ENCODE assay signal across 1 cellular context in the genomic region with DNA sequence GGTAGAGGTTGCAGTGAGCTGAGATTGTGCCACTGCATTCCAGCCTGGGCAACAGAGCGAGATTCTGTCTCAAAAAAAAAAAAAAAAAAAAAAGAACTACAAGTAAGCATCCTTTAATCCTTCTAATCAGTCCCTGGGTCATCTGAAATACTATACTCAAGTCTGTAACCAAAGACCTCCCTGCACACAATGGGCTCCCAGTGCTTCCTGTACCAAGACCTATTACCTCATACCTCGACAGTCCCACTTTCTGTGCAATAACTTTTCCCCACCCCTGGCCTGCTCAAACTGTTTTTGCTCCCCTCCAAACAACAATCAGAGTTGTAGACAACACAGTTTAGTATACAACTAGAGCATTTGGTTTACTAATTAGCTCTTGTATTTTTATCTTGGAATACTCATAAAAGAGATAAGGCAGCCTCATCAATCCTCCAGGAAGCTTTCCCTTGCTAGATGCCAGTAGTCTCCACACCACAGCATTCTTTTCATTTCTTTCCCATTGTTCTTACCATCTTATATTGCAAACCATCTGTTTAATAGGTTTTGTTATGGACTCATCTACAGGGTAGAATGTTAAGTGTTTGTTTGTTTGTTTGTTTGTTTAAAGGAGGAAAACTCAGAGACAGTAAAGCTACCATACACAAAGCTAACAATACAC.
TF ChIP-seq lines count a peak whose summit lies in the region.

No MANE protein-coding gene starts in this region.

TF ChIP-seq in HEK293, 187 proteins besides CTCF, POLR2A, EP300 and RAD21 (continued from another document):
- TF ChIP-seq ZNF19 (tag by site-specific recombination; IDR thresholded peaks at IDR 0.05; ENCODE audit: low read depth) (no peak), ZBTB17 (tag by site-specific recombination; IDR thresholded peaks at IDR 0.05) (peak; percentile 66), ZNF571 (tag by site-specific recombination; IDR thresholded peaks at IDR 0.05) (no peak), ZNF248 (tag by site-specific recombination; IDR thresholded peaks at IDR 0.05) (no peak), ZFP69B (tag by site-specific recombination; IDR thresholded peaks at IDR 0.05) (no peak), ZNF677 (tag by site-specific recombination; IDR thresholded peaks at IDR 0.05) (no peak), ZFP3 (tag by site-specific recombination; IDR thresholded peaks at IDR 0.05; ENCODE audit: low read depth) (no peak), ZNF324 (tag by site-specific recombination; IDR thresholded peaks at IDR 0.05) (no peak), OSR2 (tag by site-specific recombination; IDR thresholded peaks at IDR 0.05) (peak; percentile 43; the same call in 1 of the 2 replicates), ZNF596 (tag by site-specific recombination; IDR thresholded peaks at IDR 0.05) (no peak), KLF1 (tag by site-specific recombination; IDR thresholded peaks at IDR 0.05) (no peak), ZNF747 (tag by site-specific recombination; IDR thresholded peaks at IDR 0.05) (no peak), ZNF791 (tag by site-specific recombination; IDR thresholded peaks at IDR 0.05) (no peak), ZBTB8A (tag by site-specific recombination; IDR thresholded peaks at IDR 0.05) (no peak), ZNF132 (tag by site-specific recombination; IDR thresholded peaks at IDR 0.05; ENCODE audit: borderline replicate concordance) (no peak), KLF8 (tag by site-specific recombination; IDR thresholded peaks at IDR 0.05) (no peak), GLI4 (tag by site-specific recombination; IDR thresholded peaks at IDR 0.05) (no peak), KLF16 (tag by site-specific recombination; IDR thresholded peaks at IDR 0.05) (no peak), KLF9 (tag by site-specific recombination; IDR thresholded peaks at IDR 0.05; ENCODE audit: low read depth) (no peak)
- TF ChIP-seq, protein P1, sequence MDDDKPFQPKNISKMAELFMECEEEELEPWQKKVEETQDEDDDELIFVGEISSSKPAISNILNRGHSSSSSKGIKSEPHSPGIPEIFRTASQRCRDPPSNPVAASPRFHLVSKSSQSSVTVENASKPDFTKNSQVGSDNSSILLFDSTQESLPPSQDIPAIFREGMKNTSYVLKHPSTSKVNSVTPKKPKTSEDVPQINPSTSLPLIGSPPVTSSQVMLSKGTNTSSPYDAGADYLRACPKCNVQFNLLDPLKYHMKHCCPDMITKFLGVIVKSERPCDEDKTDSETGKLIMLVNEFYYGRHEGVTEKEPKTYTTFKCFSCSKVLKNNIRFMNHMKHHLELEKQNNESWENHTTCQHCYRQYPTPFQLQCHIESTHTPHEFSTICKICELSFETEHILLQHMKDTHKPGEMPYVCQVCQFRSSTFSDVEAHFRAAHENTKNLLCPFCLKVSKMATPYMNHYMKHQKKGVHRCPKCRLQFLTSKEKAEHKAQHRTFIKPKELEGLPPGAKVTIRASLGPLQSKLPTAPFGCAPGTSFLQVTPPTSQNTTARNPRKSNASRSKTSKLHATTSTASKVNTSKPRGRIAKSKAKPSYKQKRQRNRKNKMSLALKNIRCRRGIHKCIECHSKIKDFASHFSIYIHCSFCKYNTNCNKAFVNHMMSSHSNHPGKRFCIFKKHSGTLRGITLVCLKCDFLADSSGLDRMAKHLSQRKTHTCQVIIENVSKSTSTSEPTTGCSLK (tag by site-specific recombination; IDR thresholded peaks at IDR 0.05): no peak
- TF ChIP-seq, protein P2, sequence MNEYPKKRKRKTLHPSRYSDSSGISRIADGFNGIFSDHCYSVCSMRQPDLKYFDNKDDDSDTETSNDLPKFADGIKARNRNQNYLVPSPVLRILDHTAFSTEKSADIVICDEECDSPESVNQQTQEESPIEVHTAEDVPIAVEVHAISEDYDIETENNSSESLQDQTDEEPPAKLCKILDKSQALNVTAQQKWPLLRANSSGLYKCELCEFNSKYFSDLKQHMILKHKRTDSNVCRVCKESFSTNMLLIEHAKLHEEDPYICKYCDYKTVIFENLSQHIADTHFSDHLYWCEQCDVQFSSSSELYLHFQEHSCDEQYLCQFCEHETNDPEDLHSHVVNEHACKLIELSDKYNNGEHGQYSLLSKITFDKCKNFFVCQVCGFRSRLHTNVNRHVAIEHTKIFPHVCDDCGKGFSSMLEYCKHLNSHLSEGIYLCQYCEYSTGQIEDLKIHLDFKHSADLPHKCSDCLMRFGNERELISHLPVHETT (tag by site-specific recombination; IDR thresholded peaks at IDR 0.05): no peak
- TF ChIP-seq, protein P3, sequence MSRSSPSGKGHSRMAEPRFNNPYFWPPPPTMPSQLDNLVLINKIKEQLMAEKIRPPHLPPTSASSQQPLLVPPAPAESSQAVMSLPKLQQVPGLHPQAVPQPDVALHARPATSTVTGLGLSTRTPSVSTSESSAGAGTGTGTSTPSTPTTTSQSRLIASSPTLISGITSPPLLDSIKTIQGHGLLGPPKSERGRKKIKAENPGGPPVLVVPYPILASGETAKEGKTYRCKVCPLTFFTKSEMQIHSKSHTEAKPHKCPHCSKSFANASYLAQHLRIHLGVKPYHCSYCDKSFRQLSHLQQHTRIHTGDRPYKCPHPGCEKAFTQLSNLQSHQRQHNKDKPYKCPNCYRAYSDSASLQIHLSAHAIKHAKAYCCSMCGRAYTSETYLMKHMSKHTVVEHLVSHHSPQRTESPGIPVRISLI (tag by site-specific recombination; IDR thresholded peaks at IDR 0.05): peak; percentile 63; the same call in 1 of the 2 replicates
- TF ChIP-seq, protein P4, sequence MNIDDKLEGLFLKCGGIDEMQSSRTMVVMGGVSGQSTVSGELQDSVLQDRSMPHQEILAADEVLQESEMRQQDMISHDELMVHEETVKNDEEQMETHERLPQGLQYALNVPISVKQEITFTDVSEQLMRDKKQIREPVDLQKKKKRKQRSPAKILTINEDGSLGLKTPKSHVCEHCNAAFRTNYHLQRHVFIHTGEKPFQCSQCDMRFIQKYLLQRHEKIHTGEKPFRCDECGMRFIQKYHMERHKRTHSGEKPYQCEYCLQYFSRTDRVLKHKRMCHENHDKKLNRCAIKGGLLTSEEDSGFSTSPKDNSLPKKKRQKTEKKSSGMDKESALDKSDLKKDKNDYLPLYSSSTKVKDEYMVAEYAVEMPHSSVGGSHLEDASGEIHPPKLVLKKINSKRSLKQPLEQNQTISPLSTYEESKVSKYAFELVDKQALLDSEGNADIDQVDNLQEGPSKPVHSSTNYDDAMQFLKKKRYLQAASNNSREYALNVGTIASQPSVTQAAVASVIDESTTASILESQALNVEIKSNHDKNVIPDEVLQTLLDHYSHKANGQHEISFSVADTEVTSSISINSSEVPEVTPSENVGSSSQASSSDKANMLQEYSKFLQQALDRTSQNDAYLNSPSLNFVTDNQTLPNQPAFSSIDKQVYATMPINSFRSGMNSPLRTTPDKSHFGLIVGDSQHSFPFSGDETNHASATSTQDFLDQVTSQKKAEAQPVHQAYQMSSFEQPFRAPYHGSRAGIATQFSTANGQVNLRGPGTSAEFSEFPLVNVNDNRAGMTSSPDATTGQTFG (tag by site-specific recombination; IDR thresholded peaks at IDR 0.05; ENCODE audit: borderline replicate concordance): no peak
- TF ChIP-seq, protein P5, sequence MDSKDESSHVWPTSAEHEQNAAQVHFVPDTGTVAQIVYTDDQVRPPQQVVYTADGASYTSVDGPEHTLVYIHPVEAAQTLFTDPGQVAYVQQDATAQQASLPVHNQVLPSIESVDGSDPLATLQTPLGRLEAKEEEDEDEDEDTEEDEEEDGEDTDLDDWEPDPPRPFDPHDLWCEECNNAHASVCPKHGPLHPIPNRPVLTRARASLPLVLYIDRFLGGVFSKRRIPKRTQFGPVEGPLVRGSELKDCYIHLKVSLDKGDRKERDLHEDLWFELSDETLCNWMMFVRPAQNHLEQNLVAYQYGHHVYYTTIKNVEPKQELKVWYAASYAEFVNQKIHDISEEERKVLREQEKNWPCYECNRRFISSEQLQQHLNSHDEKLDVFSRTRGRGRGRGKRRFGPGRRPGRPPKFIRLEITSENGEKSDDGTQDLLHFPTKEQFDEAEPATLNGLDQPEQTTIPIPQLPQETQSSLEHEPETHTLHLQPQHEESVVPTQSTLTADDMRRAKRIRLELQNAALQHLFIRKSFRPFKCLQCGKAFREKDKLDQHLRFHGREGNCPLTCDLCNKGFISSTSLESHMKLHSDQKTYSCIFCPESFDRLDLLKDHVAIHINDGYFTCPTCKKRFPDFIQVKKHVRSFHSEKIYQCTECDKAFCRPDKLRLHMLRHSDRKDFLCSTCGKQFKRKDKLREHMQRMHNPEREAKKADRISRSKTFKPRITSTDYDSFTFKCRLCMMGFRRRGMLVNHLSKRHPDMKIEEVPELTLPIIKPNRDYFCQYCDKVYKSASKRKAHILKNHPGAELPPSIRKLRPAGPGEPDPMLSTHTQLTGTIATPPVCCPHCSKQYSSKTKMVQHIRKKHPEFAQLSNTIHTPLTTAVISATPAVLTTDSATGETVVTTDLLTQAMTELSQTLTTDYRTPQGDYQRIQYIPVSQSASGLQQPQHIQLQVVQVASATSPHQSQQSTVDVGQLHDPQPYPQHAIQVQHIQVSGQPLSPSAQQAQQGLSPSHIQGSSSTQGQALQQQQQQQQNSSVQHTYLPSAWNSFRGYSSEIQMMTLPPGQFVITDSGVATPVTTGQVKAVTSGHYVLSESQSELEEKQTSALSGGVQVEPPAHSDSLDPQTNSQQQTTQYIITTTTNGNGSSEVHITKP (tag by site-specific recombination; IDR thresholded peaks at IDR 0.05): peak; percentile 83
